Comparison of ENCODE assay signal across 26 cellular contexts in genomic region chr3:139653582-139653981, GRCh38. TPM values are rescaled to one million over a fixed set of nuclear protein-coding genes. Genes with fewer than 3 reads are reported as not detected.
DNase-seq lines count a peak whose midpoint lies in the region; TF ChIP-seq lines count a peak whose summit lies in the region.
"Had no signal": no experiment of that assay in that cellular context is flagged by ENCODE, and none has a peak within 500 bp of the region (broad histone marks: within the 10 kb centered on the region; RNA-seq: fewer than 3 reads in every experiment).

No MANE protein-coding gene starts in this region.

- TF ChIP-seq POLR2A in breast epithelium (IDR thresholded peaks at IDR 0.05) (no peak), esophagus squamous epithelium (IDR thresholded peaks at IDR 0.05) (no peak)

- H3K9me3 Mint-ChIP-seq in MCF 10A (ENCODE audit: unreplicated experiment) (no peaks in the 10 kb centered on the region), type B pancreatic cell (peaks cover 4% of the 10 kb centered on the region)
- H3K9me3 Mint-ChIP-seq: activated T-cell treated with anti-CD3 and anti-CD28 coated beads, Interleukin-2, amount 50 U/mL, for 4 hours had no signal

- H3K4me1 ChIP-seq in breast epithelium (peaks cover 0 to 5% of the 10 kb centered on the region in 2 donors), esophagus squamous epithelium (peaks cover 14 to 47% (median 27%) of the 10 kb centered on the region in 3 donors)
- H3K4me1 ChIP-seq: tibial artery had no signal

- intact Hi-C loops in MCF 10A (cut with micrococcal nuclease) (no loop called here), breast epithelium (cut with DNase I; ENCODE audit: low total_unique reads) (no loop called here), esophagus squamous epithelium (cut with DNase I) (no loop called here)

- H3K9me3 ChIP-seq in breast epithelium = no peaks in the 10 kb centered on the region
- H3K9me3 ChIP-seq in esophagus squamous epithelium = no peaks in the 10 kb centered on the region
- H3K9me3 ChIP-seq: gastrocnemius medialis, tibial artery had no signal

- TF ChIP-seq CTCF in MCF 10A (IDR thresholded peaks at IDR 0.05; ENCODE audit: unreplicated experiment) = no peak
- TF ChIP-seq CTCF in breast epithelium (IDR thresholded peaks at IDR 0.05) = no peak
- no peak for TF ChIP-seq CTCF in esophagus squamous epithelium (IDR thresholded peaks at IDR 0.05)
- no peak for TF ChIP-seq CTCF in type B pancreatic cell (conservative IDR thresholded peaks at IDR 0.05)

- DNase-seq in MCF 10A (ENCODE audit: unreplicated experiment) (peak; percentile 92), breast epithelium (ENCODE audit: low spot score in 2 of 2) (no peak), SW480 (ENCODE audit: low spot score) (peak; percentile 72), esophagus squamous epithelium (lab: John Stamatoyannopoulos, UW) (no peak), type B pancreatic cell (ENCODE audit: extremely low spot score, unreplicated experiment) (no peak), foreskin melanocyte (no peak), NCI-H1048 (lab: John Stamatoyannopoulos, UW) (no peak)
- no peak for DNase-seq in stimulated activated CD4-positive, alpha-beta T cell treated with anti-CD3 and anti-CD28 coated beads, Interleukin-4, amount 100 ng/mL, for 1 hour
- DNase-seq: activated CD4-positive, alpha-beta T cell treated with anti-CD3 and anti-CD28 coated beads for 4 hours; activated naive CD4-positive, alpha-beta T cell; activated T-cell treated with anti-CD3 and anti-CD28 coated beads, Interleukin-2, amount 50 U/mL, for 4 hours; amniotic stem cell; caudate nucleus; CD8-positive, alpha-beta memory T cell; DND-41; dorsolateral prefrontal cortex; GOT3; kidney glomerular epithelial cell; mesenchymal stem cell; NCI-H187; NCI-H226; OCI-M1; stimulated activated CD4-positive, alpha-beta T cell treated with anti-CD3 and anti-CD28 coated beads, Interleukin-4, amount 100 ng/mL, for 4 hours; stimulated activated naive CD8-positive, alpha-beta T cell treated with anti-CD3 and anti-CD28 coated beads, Interleukin-15, Interleukin-2, amounts not matched to agents 100 U/mL and 50 U/mL, for 24 hours had no signal

- POLR2A ChIA-PET in MCF 10A (lab: Yijun Ruan, JAX) = interaction anchor here (0.6 to 2.0 kb wide), 8 partner anchors 12 to 264 kb away, joined by 3 to 5 read pairs (median 4); partner anchors contain the start of gene COPB2

- CTCF ChIA-PET in MCF 10A (lab: Yijun Ruan, JAX) = interaction anchor here (0.5 to 1.0 kb wide), 6 partner anchors 16 to 1542 kb away, joined by 3 to 4 read pairs (median 3); no protein-coding TSS in a partner anchor

- 22 to 36% methylated on average over 6 to 7 of the region's 9 CpGs for WGBS in esophagus squamous epithelium, 2 donors

- no peaks in the 10 kb centered on the region for H3K27me3 ChIP-seq in breast epithelium
- no peaks in the 10 kb centered on the region for H3K27me3 ChIP-seq in esophagus squamous epithelium
- H3K27me3 ChIP-seq: dorsolateral prefrontal cortex, gastrocnemius medialis, tibial artery had no signal

- H3K4me1 Mint-ChIP-seq in MCF 10A (ENCODE audit: insufficient read depth, unreplicated experiment) (peaks cover 8% of the 10 kb centered on the region), type B pancreatic cell (ENCODE audit: unreplicated experiment) (peaks cover 15% of the 10 kb centered on the region)
- H3K4me1 Mint-ChIP-seq: CD8-positive, alpha-beta memory T cell had no signal

- no peak overlapping the region for H3K4me3 Mint-ChIP-seq in MCF 10A (ENCODE audit: unreplicated experiment)
- no peak overlapping the region for H3K4me3 Mint-ChIP-seq in type B pancreatic cell
- H3K4me3 Mint-ChIP-seq: activated T-cell treated with anti-CD3 and anti-CD28 coated beads, Interleukin-2, amount 50 U/mL, for 4 hours; CD8-positive, alpha-beta memory T cell had no signal

- no peaks in the 10 kb centered on the region for H3K27me3 Mint-ChIP-seq in MCF 10A (ENCODE audit: insufficient read depth, unreplicated experiment)
- H3K27me3 Mint-ChIP-seq in type B pancreatic cell = no peaks in the 10 kb centered on the region
- H3K27me3 Mint-ChIP-seq: CD8-positive, alpha-beta memory T cell had no signal

- H3K27ac Mint-ChIP-seq in MCF 10A (ENCODE audit: low read depth, unreplicated experiment) = peak overlapping the region; percentile 27
- peak overlapping the region; percentile 47 for H3K27ac Mint-ChIP-seq in type B pancreatic cell
- H3K27ac Mint-ChIP-seq: CD8-positive, alpha-beta memory T cell had no signal

- no TSS peak for BruUV-seq in MCF 10A (replicated peaks; lab: Mats Ljungman, UMichigan)

- H3K36me3 ChIP-seq in breast epithelium (no peaks in the 10 kb centered on the region), esophagus squamous epithelium (no peaks in the 10 kb centered on the region)
- H3K36me3 ChIP-seq: gastrocnemius medialis, tibial artery had no signal

- H3K27ac ChIP-seq in breast epithelium (no peak overlapping the region), esophagus squamous epithelium (peak overlapping the region; percentile 45 to 77 (median 55))
- H3K27ac ChIP-seq: dorsolateral prefrontal cortex, gastrocnemius medialis, tibial artery had no signal

- H3K36me3 Mint-ChIP-seq in MCF 10A (ENCODE audit: insufficient read depth, unreplicated experiment) = no peaks in the 10 kb centered on the region
- peaks cover 5% of the 10 kb centered on the region for H3K36me3 Mint-ChIP-seq in type B pancreatic cell

- H3K4me3 ChIP-seq in breast epithelium (no peak overlapping the region), esophagus squamous epithelium (peak overlapping the region in 1 of 4 donors; percentile 9)
- H3K4me3 ChIP-seq: dorsolateral prefrontal cortex, gastrocnemius medialis, tibial artery had no signal

RNA-seq across cellular contexts. Expression of gene NMNAT3, which starts 24.2 kb away (rescaled TPM):
- total RNA-seq in MCF 10A (2022) (1.0 and 1.9 TPM in 2 replicates), breast epithelium (10 to 100 TPM in 1 of 3 donors, 1 to 10 TPM in 2; 6.6 to 17.3 (median 9.2) TPM), esophagus squamous epithelium (10 to 100 TPM in 1 of 4 donors, 1 to 10 TPM in 3; 7.6 to 11.6 (median 9.4) TPM), type B pancreatic cell (ENCODE audit: low replicate concordance) (7.1 and 9.1 TPM in 2 replicates)

Comparison
In these comparisons a context has a peak if more than half of its experiments do, and no peak if none do; other contexts are left out.
1. DNase-seq: peak in MCF 10A (single experiment) and SW480 (single experiment); none in breast epithelium (0 of 2), esophagus squamous epithelium (single experiment), type B pancreatic cell (single experiment), foreskin melanocyte (single experiment), NCI-H1048 (single experiment) and stimulated activated CD4-positive, alpha-beta T cell treated with anti-CD3 and anti-CD28 coated beads, Interleukin-4, amount 100 ng/mL, for 1 hour (single experiment).
2. H3K27ac ChIP-seq: peak in esophagus squamous epithelium (4 of 4); none in breast epithelium (0 of 2).